Comparison of ENCODE assay signal across 1 cellular context in the genomic region with DNA sequence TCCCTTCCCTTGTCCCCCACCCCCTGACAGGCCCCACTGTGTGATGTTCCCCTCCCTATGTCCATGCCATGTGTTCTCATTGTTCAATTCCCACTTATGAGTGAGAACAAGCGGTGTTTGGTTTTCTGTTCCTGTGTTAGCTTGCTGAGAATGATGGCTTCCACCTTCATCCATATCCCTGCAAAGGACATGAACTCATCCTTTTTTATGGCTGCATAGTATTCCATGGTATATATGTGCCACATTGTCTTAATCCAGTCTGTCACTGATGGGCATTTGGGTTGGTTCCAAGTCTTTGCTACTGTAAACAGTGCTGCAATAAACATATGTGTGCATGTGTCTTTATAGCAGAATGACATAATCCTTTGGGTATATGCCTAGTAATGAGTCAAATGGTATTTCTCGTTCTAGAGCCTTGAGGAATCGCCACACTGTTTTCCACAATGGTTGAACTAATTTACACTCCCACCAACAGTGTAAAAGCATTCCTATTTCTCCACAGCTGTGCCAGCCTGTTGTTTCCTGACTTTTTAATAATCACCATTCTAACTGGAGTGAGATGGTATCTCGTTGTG. TPM values are rescaled to one million over a fixed set of nuclear protein-coding genes. Genes with fewer than 3 reads are reported as not detected.
"Had no signal": no experiment of that assay in that cellular context is flagged by ENCODE, and none has a peak within 500 bp of the region (broad histone marks: within the 10 kb centered on the region; RNA-seq: fewer than 3 reads in every experiment).

No MANE protein-coding gene starts in this region.

RNA-seq across cellular contexts. Expression of a gene that starts 40.4 kb away (rescaled TPM):
- total RNA-seq: mononuclear cell had no signal
